In the genomic region with DNA sequence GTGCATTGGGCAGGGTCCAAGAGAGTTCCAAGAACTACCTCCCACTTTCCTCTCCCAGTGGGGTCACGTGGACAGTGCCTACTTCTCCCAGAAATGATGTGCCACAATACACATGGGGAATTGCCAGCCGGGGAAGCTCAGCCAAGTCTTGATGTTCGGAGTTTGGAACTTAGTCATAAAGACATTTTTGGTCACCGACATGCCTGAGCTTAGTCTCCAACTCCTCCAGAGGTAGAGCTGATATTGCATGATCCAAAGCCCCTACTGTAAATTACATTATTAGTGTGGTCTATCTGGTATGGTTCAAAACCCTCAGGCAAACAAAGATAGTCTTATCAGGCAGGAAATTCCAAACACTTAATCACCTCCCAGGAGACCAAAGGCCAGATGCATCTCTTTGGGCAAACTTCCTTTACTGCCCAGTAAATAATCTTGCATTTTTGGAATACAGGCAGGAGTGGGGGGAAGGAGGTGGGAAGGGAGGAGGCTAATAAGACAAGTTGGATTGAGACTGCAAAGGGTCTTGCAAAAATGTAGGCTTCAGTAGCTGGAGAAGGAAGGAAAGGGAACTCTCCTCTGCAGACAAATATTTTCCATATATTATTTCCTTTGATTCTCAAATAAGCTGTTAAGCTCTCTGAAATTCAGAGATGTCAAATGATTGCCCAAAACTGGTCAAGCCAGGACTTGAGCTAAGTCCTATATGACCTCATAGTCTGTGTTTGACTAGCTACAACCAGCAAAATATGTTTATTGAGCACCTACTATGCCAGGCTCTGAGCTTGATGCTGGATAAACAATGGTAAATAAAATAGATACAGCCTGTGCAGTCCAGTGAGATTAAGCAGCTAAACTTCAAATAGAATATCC, we compare ENCODE assay signal across 19 cellular contexts.
A peak's percentile ranks its signal among the peaks of the same experiment; 100 is the strongest.
DNase-seq lines count a peak whose midpoint lies in the region; ATAC-seq, FAIRE-seq and TF ChIP-seq lines count a peak whose summit lies in the region.
"Had no signal": no experiment of that assay in that cellular context is flagged by ENCODE, and none has a peak within 500 bp of the region (broad histone marks: within the 10 kb centered on the region; RNA-seq: fewer than 3 reads in every experiment).

No MANE protein-coding gene starts in this region.

- no peak overlapping the region for H3K4me3 ChIP-seq in astrocyte of the spinal cord (ENCODE audit: low read depth, low read length)
- H3K4me3 ChIP-seq: mucosa of descending colon, ovary, testis had no signal

- no peaks in the 10 kb centered on the region for H3K36me3 Mint-ChIP-seq in progenitor cell of endocrine pancreas (ENCODE audit: insufficient read depth)

- in situ Hi-C loops in astrocyte of the spinal cord (cut with HindIII; ENCODE audit: low sequenced_read_pairs), result no loop called here

- ATAC-seq in HG02840 (IDR thresholded peaks at IDR 0.05; ENCODE audit: low FRiP score, unreplicated experiment), result no peak
- ATAC-seq: activated T-cell treated with anti-CD3 and anti-CD28 coated beads, Interleukin-2, amount 50 U/mL, for 72 hours; mucosa of descending colon had no signal

- H3K4me3 Mint-ChIP-seq in progenitor cell of endocrine pancreas (ENCODE audit: low read depth), result no peak overlapping the region
- H3K4me3 Mint-ChIP-seq: activated CD4-positive, alpha-beta T cell treated with anti-CD3 and anti-CD28 coated beads, Interleukin-2, amount 10 ng/mL, durations not matched to agents 24 days and 14 days; activated T-cell treated with anti-CD3 and anti-CD28 coated beads, Interleukin-2, amount 50 U/mL, for 72 hours; T-helper 1 cell treated with Interleukin-12 subunit alpha and Interleukin-12 subunit beta and Interleukin-4 antibody, amounts not matched to agents 30 μg/mL and 1 μg/mL, for 36 hours had no signal

- H3K9me3 Mint-ChIP-seq in progenitor cell of endocrine pancreas (ENCODE audit: low read depth), result peaks cover 6% of the 10 kb centered on the region
- H3K9me3 Mint-ChIP-seq: activated CD4-positive, alpha-beta T cell treated with anti-CD3 and anti-CD28 coated beads, Interleukin-2, amount 10 ng/mL, durations not matched to agents 24 days and 14 days; T-helper 1 cell treated with Interleukin-12 subunit alpha and Interleukin-12 subunit beta and Interleukin-4 antibody, amounts not matched to agents 30 μg/mL and 1 μg/mL, for 36 hours had no signal

- DNase-seq in AG20443 (ENCODE audit: low spot score) (peak; percentile 20), HTR-8/SVneo (ENCODE audit: insufficient read length, low spot score) (peak; percentile 25), astrocyte of the spinal cord (ENCODE audit: low read depth, low spot score) (peak; percentile 72), non-pigmented ciliary epithelial cell (ENCODE audit: low read depth) (peak; percentile 24), progenitor cell of endocrine pancreas (ENCODE audit: low spot score, unreplicated experiment) (no peak), NCI-H2227 (lab: John Stamatoyannopoulos, UW; ENCODE audit: unreplicated experiment) (no peak), SHP77 treated with DMSO at 0.1 percent for 48 hours (lab: John Stamatoyannopoulos, UW) (no peak)
- DNase-seq: activated CD4-positive, alpha-beta T cell treated with anti-CD3 and anti-CD28 coated beads, Interleukin-2, amount 10 ng/mL, durations not matched to agents 24 days and 14 days; activated T-cell treated with anti-CD3 and anti-CD28 coated beads, Interleukin-2, amount 50 U/mL, for 72 hours; foreskin melanocyte; mucosa of descending colon; NCI-H1417 treated with DMSO at 0.1 percent for 48 hours; NCI-H510A treated with DMSO at 0.1 percent for 48 hours; OCI-M1; ovary; stimulated activated CD4-positive, alpha-beta T cell treated with anti-CD3 and anti-CD28 coated beads, Interleukin-15, amount 100 ng/mL, for 24 hours; testis had no signal

- no peak overlapping the region for H3K27ac Mint-ChIP-seq in progenitor cell of endocrine pancreas
- H3K27ac Mint-ChIP-seq: activated CD4-positive, alpha-beta T cell treated with anti-CD3 and anti-CD28 coated beads, Interleukin-2, amount 10 ng/mL, durations not matched to agents 24 days and 14 days; activated T-cell treated with anti-CD3 and anti-CD28 coated beads, Interleukin-2, amount 50 U/mL, for 72 hours; T-helper 1 cell treated with Interleukin-12 subunit alpha and Interleukin-12 subunit beta and Interleukin-4 antibody, amounts not matched to agents 30 μg/mL and 1 μg/mL, for 36 hours had no signal

- peaks cover 9% of the 10 kb centered on the region for H3K27me3 Mint-ChIP-seq in progenitor cell of endocrine pancreas

- peaks cover 3% of the 10 kb centered on the region for H3K4me1 Mint-ChIP-seq in progenitor cell of endocrine pancreas (ENCODE audit: low read depth)
- H3K4me1 Mint-ChIP-seq: activated CD4-positive, alpha-beta T cell treated with anti-CD3 and anti-CD28 coated beads, Interleukin-2, amount 10 ng/mL, durations not matched to agents 24 days and 14 days had no signal

- TF ChIP-seq CTCF in astrocyte of the spinal cord (IDR thresholded peaks at IDR 0.05; ENCODE audit: low read depth, low read length), result no peak
- TF ChIP-seq CTCF in progenitor cell of endocrine pancreas (IDR thresholded peaks at IDR 0.05; ENCODE audit: unreplicated experiment), result no peak

- no peak for FAIRE-seq in HTR-8/SVneo (lab: Jason Lieb, UNC)

Comparison
In these comparisons a context has a peak if more than half of its experiments do, and no peak if none do; other contexts are left out.
1. DNase-seq: peak in AG20443 (single experiment), HTR-8/SVneo (single experiment), astrocyte of the spinal cord (single experiment) and non-pigmented ciliary epithelial cell (single experiment); none in progenitor cell of endocrine pancreas (single experiment), NCI-H2227 (single experiment) and SHP77 treated with DMSO at 0.1 percent for 48 hours (single experiment).